Comparison of ENCODE assay signal across 10 cellular contexts in genomic region chr14:49961270-49962222, GRCh38.
DNase-seq lines count a peak whose midpoint lies in the region; ATAC-seq and TF ChIP-seq lines count a peak whose summit lies in the region.
"Had no signal": no experiment of that assay in that cellular context is flagged by ENCODE, and none has a peak within 500 bp of the region (broad histone marks: within the 10 kb centered on the region; RNA-seq: fewer than 3 reads in every experiment).

No MANE protein-coding gene starts in this region.

- DNase-seq in NCI-H510A treated with DMSO at 0.1 percent for 48 hours (lab: John Stamatoyannopoulos, UW) (peak; percentile 41), NCI-H510A (lab: John Stamatoyannopoulos, UW) (no peak), activated B cell treated with CpG ODN at 0.5 μM for 24 hours (no peak), renal cortical epithelial cell (ENCODE audit: low read depth) (peak; percentile 68), KG1 (lab: John Stamatoyannopoulos, UW) (no peak), NCI-H1092 treated with DMSO at 0.1 percent for 48 hours (lab: John Stamatoyannopoulos, UW) (no peak)
- DNase-seq: KBM-7, Right ventricle myocardium superior had no signal

- TF ChIP-seq CTCF in activated B cell treated with CpG ODN at 0.5 μM for 24 hours (IDR thresholded peaks at IDR 0.05): no peak

- peak overlapping the region; percentile 96 for H3K27ac Mint-ChIP-seq in activated B cell treated with CpG ODN at 0.5 μM for 24 hours

- intact Hi-C loops in activated B cell treated with CpG ODN at 0.5 μM for 24 hours (cut with micrococcal nuclease): loop anchor here (1.0 to 2.0 kb wide), 6 partner anchors 7 to 122 kb away; no protein-coding TSS in a partner anchor

- peak; percentile 54 for ATAC-seq in HG02642 (IDR thresholded peaks at IDR 0.05; ENCODE audit: poor library complexity, unreplicated experiment)
- ATAC-seq in activated B cell treated with CpG ODN at 0.5 μM for 24 hours (ENCODE audit: low read depth): peak; percentile 52
- ATAC-seq in GM21529 (IDR thresholded peaks at IDR 0.05; ENCODE audit: unreplicated experiment): no peak

- POLR2A ChIA-PET in activated B cell treated with CpG ODN at 0.5 μM for 24 hours (lab: Charles Lee): interaction anchor here (0.6 to 8.1 kb wide), 29 partner anchors 10 to 155 kb away, joined by 3 to 110 read pairs (median 7); partner anchors contain the start of genes ARF6 and VCPKMT

- no peaks in the 10 kb centered on the region for H3K9me3 Mint-ChIP-seq in activated B cell treated with CpG ODN at 0.5 μM for 24 hours

- no peaks in the 10 kb centered on the region for H3K27me3 Mint-ChIP-seq in activated B cell treated with CpG ODN at 0.5 μM for 24 hours

- H3K36me3 Mint-ChIP-seq in activated B cell treated with CpG ODN at 0.5 μM for 24 hours (ENCODE audit: low read depth): no peaks in the 10 kb centered on the region

- peak overlapping the region; percentile 52 for H3K4me3 Mint-ChIP-seq in activated B cell treated with CpG ODN at 0.5 μM for 24 hours

- CTCF ChIA-PET in activated B cell treated with CpG ODN at 0.5 μM for 24 hours (lab: Charles Lee): interaction anchor here (0.7 to 3.3 kb wide), 9 partner anchors 10 to 101 kb away, joined by 3 to 19 read pairs (median 4); no protein-coding TSS in a partner anchor

- peaks cover 72% of the 10 kb centered on the region for H3K4me1 Mint-ChIP-seq in activated B cell treated with CpG ODN at 0.5 μM for 24 hours

Comparison
In these comparisons a context has a peak if more than half of its experiments do, and no peak if none do; other contexts are left out.
1. DNase-seq: peak in NCI-H510A treated with DMSO at 0.1 percent for 48 hours (single experiment) and renal cortical epithelial cell (single experiment); none in NCI-H510A (single experiment), activated B cell treated with CpG ODN at 0.5 μM for 24 hours (single experiment), KG1 (single experiment) and NCI-H1092 treated with DMSO at 0.1 percent for 48 hours (single experiment).